Comparison of ENCODE assay signal across 9 cellular contexts in the genomic region with DNA sequence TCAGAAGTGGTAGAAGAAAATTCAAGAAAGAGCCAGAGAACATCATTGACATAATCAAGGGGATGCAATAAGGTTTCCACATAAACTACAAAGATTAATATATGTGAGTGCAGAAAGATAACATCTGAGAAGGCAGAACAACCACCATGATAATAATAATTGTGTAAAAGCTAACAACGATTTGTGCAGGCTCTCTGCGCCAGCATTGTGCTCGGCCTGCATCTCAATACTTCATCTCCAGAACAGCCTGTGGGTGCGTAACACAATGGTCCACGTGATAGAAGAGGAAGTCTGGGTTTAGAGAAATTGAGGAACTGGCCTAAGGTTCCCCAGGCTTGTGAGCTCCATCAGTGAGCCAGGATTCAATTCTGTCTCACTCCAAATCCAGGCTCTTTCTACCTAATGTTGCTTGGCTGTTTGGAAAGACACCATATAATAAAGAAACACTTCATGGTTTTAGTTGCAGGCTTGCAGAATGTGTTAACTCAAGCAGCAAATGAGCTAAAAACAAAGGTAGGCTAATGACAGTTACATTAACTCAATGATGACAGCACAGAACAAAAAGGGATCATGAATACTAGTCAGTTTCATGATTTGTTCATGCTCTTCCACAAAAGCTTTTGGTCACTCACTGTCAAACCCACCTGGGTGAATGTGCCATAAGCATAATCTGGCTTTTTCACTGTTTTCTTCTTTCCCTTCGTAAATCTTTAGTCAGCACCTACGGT.
DNase-seq lines count a peak whose midpoint lies in the region; ATAC-seq lines count a peak whose summit lies in the region.
"Had no signal": no experiment of that assay in that cellular context is flagged by ENCODE, and none has a peak within 500 bp of the region (broad histone marks: within the 10 kb centered on the region; RNA-seq: fewer than 3 reads in every experiment).

No MANE protein-coding gene starts in this region.

- ATAC-seq in GM18511 (IDR thresholded peaks at IDR 0.05; ENCODE audit: unreplicated experiment) (peak; percentile 84), HG02870 (IDR thresholded peaks at IDR 0.05; ENCODE audit: unreplicated experiment) (peak; percentile 46), HG03280 (IDR thresholded peaks at IDR 0.05; ENCODE audit: unreplicated experiment) (no peak), HG03095 (IDR thresholded peaks at IDR 0.05; ENCODE audit: unreplicated experiment) (no peak)
- peak; percentile 63 for ATAC-seq in naive thymus-derived CD4-positive, alpha-beta T cell

- H3K4me3 ChIP-seq in naive thymus-derived CD4-positive, alpha-beta T cell (ENCODE audit: low read length): no peak overlapping the region

- H3K27ac Mint-ChIP-seq in naive thymus-derived CD4-positive, alpha-beta T cell: peak overlapping the region in 8 of 9 donors; percentile 87 to 99 (median 98)

- POLR2A ChIA-PET in naive thymus-derived CD4-positive, alpha-beta T cell (lab: Charles Lee): interaction anchor here (0.9 to 4.7 kb wide), 8 partner anchors 9 to 79 kb away, joined by 3 to 46 read pairs (median 4); a partner anchor contains a TSS

- H3K27me3 Mint-ChIP-seq in naive thymus-derived CD4-positive, alpha-beta T cell: no peaks in the 10 kb centered on the region

- peaks cover 0 to 4% (median 0%) of the 10 kb centered on the region in 11 donors for H3K9me3 Mint-ChIP-seq in naive thymus-derived CD4-positive, alpha-beta T cell

- no peaks in the 10 kb centered on the region for H3K27me3 ChIP-seq in naive thymus-derived CD4-positive, alpha-beta T cell (ENCODE audit: control insufficient read depth in 2 of 2, insufficient read depth in 2 of 2, low read length in 2 of 2)

- peaks cover 4 to 62% of the 10 kb centered on the region in 2 donors for H3K4me1 ChIP-seq in naive thymus-derived CD4-positive, alpha-beta T cell (ENCODE audit: control insufficient read depth in 2 of 2, insufficient read depth in 2 of 2, low read length in 2 of 2)

- DNase-seq in SIG-M5 treated with dmso at 0.1 percent for 504 hours (lab: John Stamatoyannopoulos, UW; ENCODE audit: unreplicated experiment) (peak; percentile 90), DMS53 (lab: John Stamatoyannopoulos, UW) (no peak), mucosa of gallbladder (ENCODE audit: low spot score) (no peak)
- DNase-seq in naive thymus-derived CD4-positive, alpha-beta T cell: peak in 1 of 9 donors; percentile 32
- DNase-seq: NCI-H510A treated with DMSO at 0.1 percent for 48 hours had no signal

- no peaks in the 10 kb centered on the region for H3K9me3 ChIP-seq in naive thymus-derived CD4-positive, alpha-beta T cell (ENCODE audit: control insufficient read depth in 2 of 3, low read length in 3 of 3)

- intact Hi-C loops in naive thymus-derived CD4-positive, alpha-beta T cell (cut with micrococcal nuclease): loop anchor here (1.0 to 5.0 kb wide), 5 partner anchors 17 to 478 kb away; a partner anchor contains a TSS

- H3K4me3 Mint-ChIP-seq in naive thymus-derived CD4-positive, alpha-beta T cell: peak overlapping the region in 9 of 10 donors; percentile 2 to 82 (median 60)

- peaks cover 0 to 16% (median 0%) of the 10 kb centered on the region in 5 donors for H3K36me3 Mint-ChIP-seq in naive thymus-derived CD4-positive, alpha-beta T cell

- CTCF ChIA-PET in naive thymus-derived CD4-positive, alpha-beta T cell (lab: Charles Lee): interaction anchor here (2.4 kb wide), 1 partner anchor 17 kb away, joined by 10 read pairs; no protein-coding TSS in a partner anchor

- peak overlapping the region; percentile 83 for H3K27ac ChIP-seq in naive thymus-derived CD4-positive, alpha-beta T cell (ENCODE audit: low read depth, low read length)

- H3K36me3 ChIP-seq in naive thymus-derived CD4-positive, alpha-beta T cell (ENCODE audit: control insufficient read depth in 2 of 3, insufficient read depth in 3 of 3, low read length in 3 of 3): no peaks in the 10 kb centered on the region

- peaks cover 37 to 88% (median 85%) of the 10 kb centered on the region in 7 donors for H3K4me1 Mint-ChIP-seq in naive thymus-derived CD4-positive, alpha-beta T cell

Comparison
In these comparisons a context has a peak if more than half of its experiments do, and no peak if none do; other contexts are left out.
1. ATAC-seq: peak in GM18511 (single experiment), HG02870 (single experiment) and naive thymus-derived CD4-positive, alpha-beta T cell (single experiment); none in HG03280 (single experiment) and HG03095 (single experiment).